Comparison of ENCODE assay signal across 8 cellular contexts in the genomic region with DNA sequence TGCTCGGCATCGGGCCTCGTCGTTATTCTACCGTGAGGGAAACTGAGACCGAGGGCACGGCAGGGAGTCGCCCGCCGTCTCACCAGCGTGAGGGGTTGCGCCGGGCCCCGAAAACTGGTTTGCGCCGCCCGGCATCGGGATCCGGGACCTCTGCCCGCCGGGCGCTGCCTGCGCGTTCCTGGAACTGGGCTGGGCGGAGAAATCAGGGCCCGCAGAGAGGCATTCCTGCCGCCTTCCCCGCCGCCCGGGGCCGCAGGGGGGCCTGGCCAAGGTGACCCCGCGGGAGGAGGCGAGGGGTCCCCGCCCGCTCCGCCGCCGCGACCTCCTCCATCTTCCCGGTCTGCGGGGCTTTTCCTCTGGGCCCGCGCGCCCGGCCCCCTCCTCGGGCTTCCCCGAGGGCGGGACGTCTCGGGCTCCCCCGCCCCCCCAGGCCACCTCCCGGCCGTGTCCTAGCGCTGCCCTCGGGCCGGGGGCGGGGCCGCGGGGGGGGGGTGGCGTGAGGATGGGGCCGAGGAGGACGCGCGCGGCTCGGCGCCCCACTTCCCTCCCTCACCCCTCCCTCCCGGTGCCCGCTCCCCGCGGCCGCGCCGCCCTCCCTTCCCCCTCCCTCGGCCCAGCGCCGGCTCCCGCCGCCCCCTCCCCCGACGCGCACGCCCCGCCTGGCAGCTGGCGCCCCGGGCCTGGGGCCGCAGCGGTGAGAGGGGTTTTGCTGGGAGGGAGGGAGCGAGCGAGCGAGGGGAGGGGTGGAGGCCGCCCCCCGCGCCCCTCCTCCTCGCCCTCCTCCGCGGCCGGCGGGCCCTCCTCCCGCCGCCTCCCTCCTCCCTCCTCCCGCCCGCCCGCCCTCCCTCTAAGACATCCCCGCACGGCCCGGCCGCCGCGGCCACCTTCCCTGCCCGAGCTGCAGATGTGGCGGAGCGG. TPM values are rescaled to one million over a fixed set of nuclear protein-coding genes. Genes with fewer than 3 reads are reported as not detected.
A peak's percentile ranks its signal among the peaks of the same experiment; 100 is the strongest.
DNase-seq lines count a peak whose midpoint lies in the region; ATAC-seq and TF ChIP-seq lines count a peak whose summit lies in the region.

A gene (plus strand): TSS at position 883 of the 918 bp plus-strand sequence. CDS start 16,214 bp downstream, outside the sequence.

- H3K36me3 Mint-ChIP-seq in activated T-helper 2 cell treated with anti-CD3 and anti-CD28 coated beads, Interferon-gamma antibody, Interleukin-2, Interleukin-4, amounts not matched to agents 10 μg/mL and 5 μg/mL and 100 μg/mL, durations not matched to agents 14 hours and 24 hours and 36 hours (ENCODE audit: low read depth), result peaks cover 3% of the 10 kb centered on the region

- no peak for TF ChIP-seq CTCF in neural cell (IDR thresholded peaks at IDR 0.05; ENCODE audit: poor library complexity, severe bottlenecking)

- peaks cover 38% of the 10 kb centered on the region for H3K79me2 ChIP-seq in neural cell (replicated peaks; ENCODE audit: insufficient read depth, low read length)

- ATAC-seq in GM18505 (IDR thresholded peaks at IDR 0.05; ENCODE audit: unreplicated experiment), result no peak

- peak within 1 kb of the TSS; percentile 80 for H3K4me2 ChIP-seq in neural cell (ENCODE audit: low read length)

- H3F3A ChIP-seq in neural cell (ENCODE audit: insufficient read depth, low read length, poor library complexity, severe bottlenecking), result no peaks in the 10 kb centered on the region

- no peak within 1 kb of the TSS for H3K27ac Mint-ChIP-seq in activated T-helper 2 cell treated with anti-CD3 and anti-CD28 coated beads, Interferon-gamma antibody, Interleukin-2, Interleukin-4, amounts not matched to agents 10 μg/mL and 5 μg/mL and 100 μg/mL, durations not matched to agents 14 hours and 24 hours and 36 hours

- DNase-seq in activated CD4-positive, alpha-beta T cell treated with anti-CD3 and anti-CD28 coated beads, Interleukin-2, amount 50 U/mL, for 1 hour, result peak; percentile 6
- DNase-seq in activated CD4-positive, alpha-beta T cell treated with anti-CD3 and anti-CD28 coated beads, Interleukin-2, amount 50 U/mL, for 4 hours, result no peak
- peak; percentile 42 for DNase-seq in NCI-H2171 (lab: John Stamatoyannopoulos, UW)
- DNase-seq in activated T-helper 2 cell treated with anti-CD3 and anti-CD28 coated beads, Interferon-gamma antibody, Interleukin-2, Interleukin-4, amounts not matched to agents 10 μg/mL and 5 μg/mL and 100 μg/mL, durations not matched to agents 14 hours and 24 hours and 36 hours (ENCODE audit: low spot score), result no peak
- peak; percentile 67 for DNase-seq in fibroblast of the conjunctiva (ENCODE audit: low read depth)
- DNase-seq in HPDE6-E6E7 (ENCODE audit: extremely low spot score), result no peak

- no peaks in the 10 kb centered on the region for H3K9me2 ChIP-seq in neural cell (ENCODE audit: insufficient read depth, low read length)

- no peak for TF ChIP-seq RAD21 in neural cell (conservative IDR thresholded peaks at IDR 0.05)

- H3K4me3 ChIP-seq in neural cell (ENCODE audit: low read length), result peak within 1 kb of the TSS; percentile 96

- peaks cover 18% of the 10 kb centered on the region for H3K27me3 Mint-ChIP-seq in activated T-helper 2 cell treated with anti-CD3 and anti-CD28 coated beads, Interferon-gamma antibody, Interleukin-2, Interleukin-4, amounts not matched to agents 10 μg/mL and 5 μg/mL and 100 μg/mL, durations not matched to agents 14 hours and 24 hours and 36 hours (ENCODE audit: low read depth)

- H3K9me3 Mint-ChIP-seq in activated T-helper 2 cell treated with anti-CD3 and anti-CD28 coated beads, Interferon-gamma antibody, Interleukin-2, Interleukin-4, amounts not matched to agents 10 μg/mL and 5 μg/mL and 100 μg/mL, durations not matched to agents 14 hours and 24 hours and 36 hours, result no peaks in the 10 kb centered on the region

- peak within 1 kb of the TSS; percentile 93 for H3K4me3 Mint-ChIP-seq in activated T-helper 2 cell treated with anti-CD3 and anti-CD28 coated beads, Interferon-gamma antibody, Interleukin-2, Interleukin-4, amounts not matched to agents 10 μg/mL and 5 μg/mL and 100 μg/mL, durations not matched to agents 14 hours and 24 hours and 36 hours (ENCODE audit: low read depth)

- no peak for TF ChIP-seq EP300 in neural cell (conservative IDR thresholded peaks at IDR 0.05; ENCODE audit: poor library complexity, severe bottlenecking)

- peak within 1 kb of the TSS; percentile 92 for H3K9ac ChIP-seq in neural cell (ENCODE audit: low read length)

- no peak for TF ChIP-seq POLR2A in GM18505 (IDR thresholded peaks at IDR 0.05; ENCODE audit: borderline replicate concordance, extremely low read depth, insufficient read depth, insufficient read length)

- H4K20me1 ChIP-seq in neural cell (ENCODE audit: insufficient read depth), result no peaks in the 10 kb centered on the region

- H3K27ac ChIP-seq in neural cell (ENCODE audit: low read length), result peak within 1 kb of the TSS; percentile 75

- no peaks in the 10 kb centered on the region for H3K27me3 ChIP-seq in neural cell (ENCODE audit: insufficient read depth, low read depth, low read length)

- H3K9me3 ChIP-seq in neural cell (ENCODE audit: low read length), result no peaks in the 10 kb centered on the region

- peak within 1 kb of the TSS; percentile 85 for H2AFZ ChIP-seq in neural cell (ENCODE audit: low read depth, low read length)

- H3K4me1 Mint-ChIP-seq in activated T-helper 2 cell treated with anti-CD3 and anti-CD28 coated beads, Interferon-gamma antibody, Interleukin-2, Interleukin-4, amounts not matched to agents 10 μg/mL and 5 μg/mL and 100 μg/mL, durations not matched to agents 14 hours and 24 hours and 36 hours (ENCODE audit: low read depth), result peaks cover 6% of the 10 kb centered on the region

- H3K36me3 ChIP-seq in neural cell (ENCODE audit: insufficient read depth, low read length), result no peaks in the 10 kb centered on the region

- intact Hi-C loops in activated T-helper 2 cell treated with anti-CD3 and anti-CD28 coated beads, Interferon-gamma antibody, Interleukin-2, Interleukin-4, amounts not matched to agents 10 μg/mL and 5 μg/mL and 100 μg/mL, durations not matched to agents 14 hours and 24 hours and 36 hours (cut with micrococcal nuclease), result loop anchor here (1.0 to 2.0 kb wide), 2 partner anchors 8 to 15 kb away; no protein-coding TSS in a partner anchor

TF ChIP-seq in neural cell, 6 proteins besides CTCF, POLR2A, EP300 and RAD21:
- TF ChIP-seq MXI1 (conservative IDR thresholded peaks at IDR 0.05; ENCODE audit: poor library complexity, severe bottlenecking) (peak; percentile 3), TAF1 (IDR thresholded peaks at IDR 0.05; ENCODE audit: low read depth) (no peak), EZH2 (IDR thresholded peaks at IDR 0.05; ENCODE audit: borderline replicate concordance, insufficient read depth, low read length, poor library complexity, severe bottlenecking) (no peak), POLR2AphosphoS5 (IDR thresholded peaks at IDR 0.05) (peak; percentile 62)
- TF ChIP-seq, protein P1, sequence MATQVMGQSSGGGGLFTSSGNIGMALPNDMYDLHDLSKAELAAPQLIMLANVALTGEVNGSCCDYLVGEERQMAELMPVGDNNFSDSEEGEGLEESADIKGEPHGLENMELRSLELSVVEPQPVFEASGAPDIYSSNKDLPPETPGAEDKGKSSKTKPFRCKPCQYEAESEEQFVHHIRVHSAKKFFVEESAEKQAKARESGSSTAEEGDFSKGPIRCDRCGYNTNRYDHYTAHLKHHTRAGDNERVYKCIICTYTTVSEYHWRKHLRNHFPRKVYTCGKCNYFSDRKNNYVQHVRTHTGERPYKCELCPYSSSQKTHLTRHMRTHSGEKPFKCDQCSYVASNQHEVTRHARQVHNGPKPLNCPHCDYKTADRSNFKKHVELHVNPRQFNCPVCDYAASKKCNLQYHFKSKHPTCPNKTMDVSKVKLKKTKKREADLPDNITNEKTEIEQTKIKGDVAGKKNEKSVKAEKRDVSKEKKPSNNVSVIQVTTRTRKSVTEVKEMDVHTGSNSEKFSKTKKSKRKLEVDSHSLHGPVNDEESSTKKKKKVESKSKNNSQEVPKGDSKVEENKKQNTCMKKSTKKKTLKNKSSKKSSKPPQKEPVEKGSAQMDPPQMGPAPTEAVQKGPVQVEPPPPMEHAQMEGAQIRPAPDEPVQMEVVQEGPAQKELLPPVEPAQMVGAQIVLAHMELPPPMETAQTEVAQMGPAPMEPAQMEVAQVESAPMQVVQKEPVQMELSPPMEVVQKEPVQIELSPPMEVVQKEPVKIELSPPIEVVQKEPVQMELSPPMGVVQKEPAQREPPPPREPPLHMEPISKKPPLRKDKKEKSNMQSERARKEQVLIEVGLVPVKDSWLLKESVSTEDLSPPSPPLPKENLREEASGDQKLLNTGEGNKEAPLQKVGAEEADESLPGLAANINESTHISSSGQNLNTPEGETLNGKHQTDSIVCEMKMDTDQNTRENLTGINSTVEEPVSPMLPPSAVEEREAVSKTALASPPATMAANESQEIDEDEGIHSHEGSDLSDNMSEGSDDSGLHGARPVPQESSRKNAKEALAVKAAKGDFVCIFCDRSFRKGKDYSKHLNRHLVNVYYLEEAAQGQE (IDR thresholded peaks at IDR 0.05; ENCODE audit: borderline replicate concordance), result no peak

RNA-seq across cellular contexts. Expression of the gene that starts here (rescaled TPM):
- 2.1 and 2.5 TPM in 2 replicates for total RNA-seq in activated T-helper 2 cell treated with anti-CD3 and anti-CD28 coated beads, Interferon-gamma antibody, Interleukin-2, Interleukin-4, amounts not matched to agents 10 μg/mL and 5 μg/mL and 100 μg/mL, durations not matched to agents 14 hours and 24 hours and 36 hours
- polyA plus RNA-seq in neural cell, result 2.6 and 3.2 TPM in 2 replicates
- polyA minus RNA-seq in neural cell, result 5.9 and 7.8 TPM in 2 replicates

Comparison
In these comparisons a context has a peak if more than half of its experiments do, and no peak if none do; other contexts are left out.
1. DNase-seq: peak in activated CD4-positive, alpha-beta T cell treated with anti-CD3 and anti-CD28 coated beads, Interleukin-2, amount 50 U/mL, for 1 hour (single experiment), NCI-H2171 (single experiment) and fibroblast of the conjunctiva (single experiment); none in activated CD4-positive, alpha-beta T cell treated with anti-CD3 and anti-CD28 coated beads, Interleukin-2, amount 50 U/mL, for 4 hours (0 of 2), activated T-helper 2 cell treated with anti-CD3 and anti-CD28 coated beads, Interferon-gamma antibody, Interleukin-2, Interleukin-4, amounts not matched to agents 10 μg/mL and 5 μg/mL and 100 μg/mL, durations not matched to agents 14 hours and 24 hours and 36 hours (single experiment) and HPDE6-E6E7 (single experiment).